In the genomic region with DNA sequence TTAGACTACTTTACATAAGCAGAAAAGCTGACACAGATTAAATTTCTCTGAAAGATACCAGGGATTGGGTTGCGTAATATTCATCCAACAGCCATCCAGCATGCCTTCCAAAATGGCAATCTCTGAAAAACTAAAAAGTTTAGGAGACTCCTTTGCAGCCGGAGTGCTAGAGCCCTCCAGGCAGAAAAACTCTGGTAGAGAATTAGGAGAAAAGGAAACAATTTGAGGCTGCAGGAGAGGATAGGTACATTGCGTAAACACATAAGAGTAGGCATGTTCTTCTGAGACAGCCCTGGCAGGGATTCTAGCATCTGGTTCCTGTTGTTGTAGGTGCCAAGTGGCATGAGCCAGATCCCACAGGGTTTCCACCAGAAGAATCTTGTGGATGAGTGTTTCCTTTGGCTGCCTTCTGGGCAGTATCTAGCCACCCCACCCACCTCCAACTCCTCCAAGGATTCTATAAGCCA, we compare ENCODE assay signal across 15 cellular contexts.
A peak's percentile ranks its signal among the peaks of the same experiment; 100 is the strongest.
DNase-seq lines count a peak whose midpoint lies in the region; ATAC-seq and TF ChIP-seq lines count a peak whose summit lies in the region.
"Had no signal": no experiment of that assay in that cellular context is flagged by ENCODE, and none has a peak within 500 bp of the region (broad histone marks: within the 10 kb centered on the region; RNA-seq: fewer than 3 reads in every experiment).

No MANE protein-coding gene starts in this region.

- DNase-seq in GM04503 (ENCODE audit: low read depth) (peak; percentile 80), fibroblast of villous mesenchyme (ENCODE audit: low read depth) (peak; percentile 70), sciatic nerve (ENCODE audit: low spot score) (no peak), SIG-M5 treated with dmso at 0.1 percent for 504 hours (lab: John Stamatoyannopoulos, UW; ENCODE audit: unreplicated experiment) (no peak), NCI-H2029 (lab: John Stamatoyannopoulos, UW) (no peak), NCI-H510A treated with DMSO at 0.1 percent for 48 hours (lab: John Stamatoyannopoulos, UW) (no peak)
- DNase-seq: activated CD4-positive, alpha-beta T cell treated with anti-CD3 and anti-CD28 coated beads for 36 hours; Calu3; central memory CD4-positive, alpha-beta T cell; NCI-H1694 treated with DMSO at 0.1 percent for 48 hours; stimulated activated CD4-positive, alpha-beta T cell treated with anti-CD3 and anti-CD28 coated beads, Interleukin-4, amount 100 ng/mL, for 4 hours; stimulated activated naive CD8-positive, alpha-beta T cell treated with anti-CD3 and anti-CD28 coated beads, Interleukin-15, amount 100 ng/mL, for 72 hours had no signal

- ATAC-seq in SK-N-SH treated with all-trans-retinoic acid at 6 μM for 48 hours (peak; percentile 49), sciatic nerve (peak; percentile 74), GM18909 (IDR thresholded peaks at IDR 0.05; ENCODE audit: poor library complexity, unreplicated experiment) (no peak)
- ATAC-seq: activated CD4-positive, alpha-beta T cell treated with anti-CD3 and anti-CD28 coated beads for 36 hours; esophagus mucosa; stimulated activated naive CD8-positive, alpha-beta T cell treated with anti-CD3 and anti-CD28 coated beads, Interleukin-15, amount 100 ng/mL, for 72 hours had no signal

- intact Hi-C loops in sciatic nerve (cut with DNase I): no loop called here

- H3K4me3 ChIP-seq in fibroblast of villous mesenchyme (ENCODE audit: low read depth, low read length): no peak overlapping the region

- TF ChIP-seq CTCF in fibroblast of villous mesenchyme (IDR thresholded peaks at IDR 0.05; ENCODE audit: insufficient read depth, low read depth, low read length): no peak

TF ChIP-seq in SK-N-SH treated with all-trans-retinoic acid at 6 μM for 48 hours, 23 proteins besides CTCF, POLR2A, EP300 and RAD21:
- TF ChIP-seq CSDC2 (CRISPR knock-in tag; IDR thresholded peaks at IDR 0.05): no peak
- TF ChIP-seq ISL1 (CRISPR knock-in tag; IDR thresholded peaks at IDR 0.05): peak; percentile 27; the same call in 1 of the 2 replicates

Comparison
In these comparisons a context has a peak if more than half of its experiments do, and no peak if none do; other contexts are left out.
1. DNase-seq: peak in GM04503 (single experiment) and fibroblast of villous mesenchyme (single experiment); none in sciatic nerve (single experiment), SIG-M5 treated with dmso at 0.1 percent for 504 hours (single experiment), NCI-H2029 (single experiment) and NCI-H510A treated with DMSO at 0.1 percent for 48 hours (single experiment).